9 cellular contexts compared by ENCODE assay signal in genomic region chr6:83429857-83430605, GRCh38. TPM values are rescaled to one million over a fixed set of nuclear protein-coding genes. Genes with fewer than 3 reads are reported as not detected.
DNase-seq lines count a peak whose midpoint lies in the region; ATAC-seq, FAIRE-seq and TF ChIP-seq lines count a peak whose summit lies in the region.
"Had no signal": no experiment of that assay in that cellular context is flagged by ENCODE, and none has a peak within 500 bp of the region (broad histone marks: within the 10 kb centered on the region; RNA-seq: fewer than 3 reads in every experiment).

No MANE protein-coding gene starts in this region.

- H4K8ac ChIP-seq in H9 (replicated peaks; ENCODE audit: insufficient read length, low read depth, low read length) = no peak overlapping the region

- H3K4me1 ChIP-seq in H9 (ENCODE audit: insufficient read depth, low read length) (no peaks in the 10 kb centered on the region), mucosa of descending colon (ENCODE audit: low read depth) (peaks cover 19% of the 10 kb centered on the region)

- H3K4me3 Mint-ChIP-seq in H9 = peak overlapping the region; percentile 77 to 80
- H3K4me3 Mint-ChIP-seq: naive B cell had no signal

- DNase-seq in COLO668 (lab: John Stamatoyannopoulos, UW; ENCODE audit: unreplicated experiment) (peak; percentile 14), H9 (peak; percentile 30), NCI-H748 treated with DMSO at 0.1 percent for 48 hours (lab: John Stamatoyannopoulos, UW) (peak; percentile 16), mucosa of descending colon (peak in 2 of 3 donors; percentile 23), GOT3 (lab: John Stamatoyannopoulos, UW) (no peak), NOMO-1 treated with DMSO at 0.1 percent for 48 hours (lab: John Stamatoyannopoulos, UW; ENCODE audit: unreplicated experiment) (no peak)
- DNase-seq: naive B cell had no signal

- no peak overlapping the region for H2BK12ac ChIP-seq in H9 (ENCODE audit: insufficient read length, low read depth, low read length)

- no peak overlapping the region for H3K27ac Mint-ChIP-seq in H9
- H3K27ac Mint-ChIP-seq: naive B cell had no signal

- no peaks in the 10 kb centered on the region for H3K9me3 ChIP-seq in H9 (ENCODE audit: control insufficient read depth, low read depth, low read length)
- H3K9me3 ChIP-seq in mucosa of descending colon = peaks cover 1% of the 10 kb centered on the region

- no peaks in the 10 kb centered on the region for H3K27me3 ChIP-seq in H9 (ENCODE audit: insufficient read depth, low read length)

- no peak overlapping the region for H3T11ph ChIP-seq in H9 (ENCODE audit: low read length)

- H2BK5ac ChIP-seq in H9 (ENCODE audit: insufficient read length, low read length) = no peak overlapping the region

- no peak overlapping the region for H3K23ac ChIP-seq in H9 (ENCODE audit: insufficient read length, low read depth, low read length)

- no CpG with 5 or more reads among the region's 13 CpGs for WGBS in H9 (ENCODE audit: extremely low coverage, insufficient read length, low lambda C conversion rate)

- peaks cover 10 to 12% (median 11%) of the 10 kb centered on the region in 3 experiments for H3K36me3 Mint-ChIP-seq in H9 (ENCODE audit: insufficient read depth in 1 of 3, low read depth in 3 of 3)

- H2AK5ac ChIP-seq in H9 (ENCODE audit: insufficient read length, low read length) = no peak overlapping the region

- H3K23me2 ChIP-seq in H9 (ENCODE audit: insufficient read length, low read depth, low read length, poor library complexity, severe bottlenecking) = peaks cover 4% of the 10 kb centered on the region

- H3K14ac ChIP-seq in H9 (ENCODE audit: insufficient read depth, low read length) = no peak overlapping the region

- no peak overlapping the region for H3K27ac ChIP-seq in H9 (ENCODE audit: insufficient read length, low read depth, low read length)

- no peaks in the 10 kb centered on the region for H3K79me2 ChIP-seq in H9 (ENCODE audit: insufficient read depth, low read length)

- intact Hi-C loops in mucosa of descending colon (cut with DNase I, micrococcal nuclease) = no loop called here

- H3K9me3 Mint-ChIP-seq in H9 = peaks cover 4 to 8% of the 10 kb centered on the region in 2 experiments; a peak in 3 of 5 replicates

- H2BK120ac ChIP-seq in H9 (ENCODE audit: low read depth, low read length, poor library complexity, severe bottlenecking) = no peak overlapping the region

- no peaks in the 10 kb centered on the region for H3K36me3 ChIP-seq in mucosa of descending colon (ENCODE audit: low read depth)

- H4K5ac ChIP-seq in H9 (ENCODE audit: insufficient read length, low read depth, low read length) = no peak overlapping the region

- peak overlapping the region; percentile 1 for H3K9ac ChIP-seq in H9 (ENCODE audit: extremely low read depth, insufficient read length, low read length)

- no peaks in the 10 kb centered on the region for H4K20me1 ChIP-seq in H9 (ENCODE audit: control insufficient read depth, insufficient read depth, insufficient read length)

- ATAC-seq in mucosa of descending colon = peak; percentile 33
- ATAC-seq in GM21515 (IDR thresholded peaks at IDR 0.05; ENCODE audit: unreplicated experiment) = no peak

- no peak overlapping the region for H2BK20ac ChIP-seq in H9 (ENCODE audit: low read depth, low read length, poor library complexity, severe bottlenecking)

- peaks cover 4% of the 10 kb centered on the region; the same call in 1 of the 2 replicates for H3K27me3 Mint-ChIP-seq in H9 (ENCODE audit: low read depth)

- FAIRE-seq in endometrium (lab: Jason Lieb, UNC) = peak; percentile 18

- no peak overlapping the region for H4K91ac ChIP-seq in H9 (ENCODE audit: insufficient read length, low read depth, low read length)

- no peak overlapping the region for H3K56ac ChIP-seq in H9 (ENCODE audit: insufficient read length, low read depth, low read length)

- H3K4me2 ChIP-seq in H9 (ENCODE audit: insufficient read depth, insufficient read length, low read length) = peak overlapping the region; percentile 66

- TF ChIP-seq CTCF in H9 (conservative IDR thresholded peaks at IDR 0.05) = no peak
- no peak for TF ChIP-seq CTCF in mucosa of descending colon (IDR thresholded peaks at IDR 0.05)

- H2AFZ ChIP-seq in H9 (ENCODE audit: low read length) = no peak overlapping the region

- H3K4me3 ChIP-seq in mucosa of descending colon = no peak overlapping the region

- H3K4me1 Mint-ChIP-seq in H9 = peaks cover 14 to 17% of the 10 kb centered on the region in 2 experiments
- H3K4me1 Mint-ChIP-seq: naive B cell had no signal

- no peak overlapping the region for H2BK15ac ChIP-seq in H9 (ENCODE audit: low read depth, low read length)

- no peak overlapping the region for H3K18ac ChIP-seq in H9 (ENCODE audit: insufficient read length, low read depth, low read length)

- no peaks in the 10 kb centered on the region for H3K79me1 ChIP-seq in H9 (ENCODE audit: insufficient read depth, low read depth, low read length, poor library complexity, severe bottlenecking)

- no peak overlapping the region for H3K4ac ChIP-seq in H9 (ENCODE audit: low read depth, low read length)

RNA-seq across cellular contexts. Expression of gene ME1, which starts 0.8 kb away (rescaled TPM):
- total RNA-seq in H9 (2021) = 7.8 and 7.9 TPM in 2 replicates
- total RNA-seq in mucosa of descending colon = 10 to 100 TPM in 1 of 3 donors, 1 to 10 TPM in 2; 2.6 to 10.4 (median 7.3) TPM

Comparison
In these comparisons a context has a peak if more than half of its experiments do, and no peak if none do; other contexts are left out.
1. DNase-seq: peak in COLO668 (single experiment), H9 (single experiment), NCI-H748 treated with DMSO at 0.1 percent for 48 hours (single experiment) and mucosa of descending colon (2 of 3); none in GOT3 (single experiment) and NOMO-1 treated with DMSO at 0.1 percent for 48 hours (single experiment).